Comparison of ENCODE assay signal across 19 cellular contexts in the genomic region with DNA sequence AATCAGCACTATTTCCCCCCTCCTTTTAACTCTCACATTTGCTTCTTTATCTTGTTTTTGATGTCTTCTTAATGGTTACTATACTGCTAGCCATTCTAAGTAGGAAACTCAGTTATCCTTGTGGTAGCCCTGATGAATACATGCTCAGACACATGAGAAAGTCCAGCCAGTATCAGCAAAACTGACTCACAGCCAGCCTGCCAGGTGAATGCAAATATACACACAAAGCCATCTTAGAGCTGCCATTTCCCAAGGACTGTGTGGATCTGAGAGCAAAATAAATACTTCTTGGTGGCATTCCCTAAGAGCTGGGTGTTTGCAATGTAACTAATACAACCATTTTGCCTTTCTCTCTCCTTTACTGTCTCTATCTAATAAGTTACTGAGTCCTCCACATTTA.
"Had no signal": no experiment of that assay in that cellular context is flagged by ENCODE, and none has a peak within 500 bp of the region (broad histone marks: within the 10 kb centered on the region; RNA-seq: fewer than 3 reads in every experiment).

No MANE protein-coding gene starts in this region.

- DNase-seq: activated T-cell treated with anti-CD3 and anti-CD28 coated beads, Interleukin-2, amount 50 U/mL, for 24 hours; brain microvascular endothelial cell; dorsolateral prefrontal cortex; heart right ventricle; kidney; lower lobe of right lung; naive thymus-derived CD4-positive, alpha-beta T cell; retina; sigmoid colon; stimulated activated CD4-positive, alpha-beta T cell treated with anti-CD3 and anti-CD28 coated beads, Interleukin-15, amount 100 ng/mL, for 24 hours; T-helper 9 cell; transverse colon had no signal

- ATAC-seq: activated naive CD4-positive, alpha-beta T cell treated with anti-CD3 and anti-CD28 coated beads, Interleukin-2, amount 50 U/mL, for 72 hours; activated T-helper 17 cell treated with anti-CD3 and anti-CD28 coated beads, Interleukin-2, amount 50 U/mL, for 72 hours; heart right ventricle; lower lobe of right lung; naive thymus-derived CD4-positive, alpha-beta T cell; stimulated activated memory B cell treated with anti-CD40 and anti-IgM and Interleukin-4, amounts not matched to agents 10 μg/mL and 1 μg/mL and 100 μg/mL, for 72 hours; WTC11 had no signal

- H3K9me3 ChIP-seq: ascending aorta, heart right ventricle, lower lobe of right lung, sigmoid colon, transverse colon had no signal

- H3K27ac ChIP-seq: ascending aorta, brain microvascular endothelial cell, dorsolateral prefrontal cortex, heart right ventricle, lower lobe of right lung, neural progenitor cell, sigmoid colon, transverse colon had no signal

- H3K27me3 ChIP-seq: ascending aorta, brain microvascular endothelial cell, dorsolateral prefrontal cortex, heart right ventricle, neural progenitor cell, sigmoid colon, transverse colon had no signal

- H3K4me1 ChIP-seq: ascending aorta, heart right ventricle, lower lobe of right lung, neural progenitor cell, transverse colon had no signal

- H3K36me3 ChIP-seq: ascending aorta, brain microvascular endothelial cell, heart right ventricle, lower lobe of right lung, neural progenitor cell, sigmoid colon, transverse colon had no signal

- H3K4me3 ChIP-seq: ascending aorta, dorsolateral prefrontal cortex, heart right ventricle, lower lobe of right lung, neural progenitor cell, sigmoid colon, smooth muscle cell, transverse colon had no signal
